8 cellular contexts compared by ENCODE assay signal in the genomic region with DNA sequence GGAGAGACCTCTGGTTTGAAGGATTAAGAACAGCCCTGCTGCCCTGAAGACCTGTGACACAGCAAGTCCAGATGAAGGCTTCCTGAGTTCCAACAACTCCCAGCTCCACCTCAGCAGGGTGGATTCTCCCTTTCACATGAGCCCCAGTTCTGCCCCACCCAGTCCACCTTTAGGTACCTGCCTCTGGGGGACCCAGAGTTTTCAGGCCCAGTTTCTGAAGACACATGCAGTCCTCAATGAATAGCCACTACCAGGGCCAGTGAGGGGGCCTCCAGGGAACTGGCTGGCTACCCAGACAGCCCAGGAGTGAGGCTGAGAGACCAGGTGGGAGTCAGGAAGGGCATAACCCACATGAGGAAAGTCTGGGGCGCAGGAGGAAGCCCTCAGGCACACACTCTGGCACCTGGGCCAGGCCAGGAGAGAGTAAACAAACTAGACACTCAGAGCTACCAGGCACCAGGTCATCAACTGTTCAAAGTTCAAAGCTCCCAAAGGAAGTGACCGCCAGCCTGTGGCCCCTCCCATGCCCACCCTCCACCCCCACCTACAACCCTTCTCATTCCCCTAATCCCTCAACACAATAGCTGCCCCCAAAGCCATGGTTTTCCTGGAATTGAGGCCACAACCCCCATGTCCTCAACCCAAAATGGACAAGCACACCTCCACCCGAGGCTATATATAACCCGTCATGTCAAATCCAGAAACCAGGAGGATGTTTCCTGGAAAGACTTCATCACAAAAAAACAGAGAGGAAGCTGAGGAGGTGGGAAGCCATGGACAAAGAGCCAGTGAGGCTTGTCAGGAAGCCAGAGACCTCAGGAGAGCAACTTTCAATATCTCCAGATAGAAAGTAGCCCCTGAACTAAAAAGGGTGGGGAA. TPM values are rescaled to one million over a fixed set of nuclear protein-coding genes. Genes with fewer than 3 reads are reported as not detected.
A peak's percentile ranks its signal among the peaks of the same experiment; 100 is the strongest.
DNase-seq lines count a peak whose midpoint lies in the region; ATAC-seq and TF ChIP-seq lines count a peak whose summit lies in the region.

No MANE protein-coding gene starts in this region.

- H3K27ac ChIP-seq in trophoblast cell (ENCODE audit: low read depth, low read length), result peak overlapping the region; percentile 23
- H3K27ac ChIP-seq in Karpas-422 (ENCODE audit: low read length), result no peak overlapping the region

- no peak overlapping the region for H3K23ac ChIP-seq in trophoblast cell (ENCODE audit: low read length)

- H3K27me3 ChIP-seq in trophoblast cell (ENCODE audit: insufficient read depth, low read length) (no peaks in the 10 kb centered on the region), Karpas-422 (ENCODE audit: low read length) (no peaks in the 10 kb centered on the region)

- no peak for TF ChIP-seq CTCF in fibroblast of the aortic adventitia (IDR thresholded peaks at IDR 0.05; ENCODE audit: insufficient read depth, low read length)

- H2AFZ ChIP-seq in trophoblast cell (ENCODE audit: insufficient read depth, low read length, poor library complexity), result no peak overlapping the region
- H2AFZ ChIP-seq in Karpas-422 (ENCODE audit: low read length), result no peak overlapping the region

- no peaks in the 10 kb centered on the region for H4K20me1 ChIP-seq in Karpas-422 (ENCODE audit: insufficient read depth, low read depth, low read length)

- H3K4me1 ChIP-seq in trophoblast cell (ENCODE audit: control insufficient read depth in 1 of 2, insufficient read depth in 2 of 2, low read length in 2 of 2) (peaks cover 22 to 28% of the 10 kb centered on the region in 2 experiments), Karpas-422 (ENCODE audit: low read length) (peaks cover 26% of the 10 kb centered on the region)

- H3K9ac ChIP-seq in trophoblast cell (ENCODE audit: low read length) (no peak overlapping the region), Karpas-422 (ENCODE audit: low read length) (no peak overlapping the region)

- peaks cover 20% of the 10 kb centered on the region for H3K79me1 ChIP-seq in trophoblast cell (ENCODE audit: low read length)

- H4K12ac ChIP-seq in trophoblast cell (ENCODE audit: low read depth, low read length), result no peak overlapping the region

- no peak overlapping the region for H3K4me2 ChIP-seq in trophoblast cell (ENCODE audit: low read length)
- no peak overlapping the region for H3K4me2 ChIP-seq in Karpas-422 (ENCODE audit: low read depth, low read length, poor library complexity, severe bottlenecking)

- ATAC-seq in GM18517 (IDR thresholded peaks at IDR 0.05; ENCODE audit: unreplicated experiment), result no peak

- peak overlapping the region; percentile 50 for H2BK120ac ChIP-seq in trophoblast cell (ENCODE audit: insufficient read depth, low read length, poor library complexity)

- no peak overlapping the region for H4K8ac ChIP-seq in trophoblast cell (ENCODE audit: low read depth, low read length)

- H3K14ac ChIP-seq in trophoblast cell (ENCODE audit: low read length), result peak overlapping the region; percentile 19

- no CpG with 5 or more reads among the region's 4 CpGs for WGBS in trophoblast cell (ENCODE audit: extremely low coverage, insufficient coverage, insufficient read length)

- H3K79me2 ChIP-seq in trophoblast cell (ENCODE audit: control insufficient read depth, insufficient read depth, low read length, poor library complexity), result peaks cover 10% of the 10 kb centered on the region
- H3K79me2 ChIP-seq in Karpas-422 (ENCODE audit: low read length), result no peaks in the 10 kb centered on the region

- H3K4me3 ChIP-seq in fibroblast of the aortic adventitia (ENCODE audit: low read depth, low read length) (peak overlapping the region; percentile 69), trophoblast cell (ENCODE audit: low read depth, low read length) (no peak overlapping the region), Karpas-422 (ENCODE audit: low read length) (no peak overlapping the region)

- no peak overlapping the region for H3K4ac ChIP-seq in trophoblast cell (ENCODE audit: low read depth, low read length)

- peak overlapping the region; percentile 48 for H4K91ac ChIP-seq in trophoblast cell (ENCODE audit: low read depth, low read length)

- H3K9me3 ChIP-seq in trophoblast cell (ENCODE audit: insufficient read depth, low read depth, low read length) (no peaks in the 10 kb centered on the region), Karpas-422 (ENCODE audit: low read length) (no peaks in the 10 kb centered on the region)

- H2AK5ac ChIP-seq in trophoblast cell (ENCODE audit: low read length), result peak overlapping the region; percentile 1

- DNase-seq in DMS153 (lab: John Stamatoyannopoulos, UW) (peak; percentile 37), RPMI8226 (peak; percentile 51), fibroblast of the aortic adventitia (ENCODE audit: low read depth) (no peak), trophoblast cell (no peak), DMS79 treated with DMSO at 0.1 percent for 48 hours (lab: John Stamatoyannopoulos, UW) (no peak), Karpas-422 (no peak), NCI-H2081 (lab: John Stamatoyannopoulos, UW) (no peak)

- H3K18ac ChIP-seq in trophoblast cell (ENCODE audit: low read length), result peak overlapping the region; percentile 38

- H2BK12ac ChIP-seq in trophoblast cell (ENCODE audit: low read length), result peak overlapping the region; percentile 51

- peak overlapping the region; percentile 31 for H2BK5ac ChIP-seq in trophoblast cell (ENCODE audit: low read depth, low read length, poor library complexity)

- H3K9me2 ChIP-seq in Karpas-422 (replicated peaks; ENCODE audit: insufficient read depth, low read length), result no peaks in the 10 kb centered on the region

- H3K36me3 ChIP-seq in trophoblast cell (ENCODE audit: control insufficient read depth in 1 of 2, insufficient read depth in 2 of 2, low read length in 2 of 2) (no peaks in the 10 kb centered on the region), Karpas-422 (ENCODE audit: insufficient read depth, low read length) (no peaks in the 10 kb centered on the region)

RNA-seq across cellular contexts. Expression of a gene that starts 2.1 kb away (rescaled TPM):
- total RNA-seq in fibroblast of the aortic adventitia (ENCODE audit: low replicate concordance), result 78.3 and 82.8 TPM in 2 replicates
- polyA plus RNA-seq in trophoblast cell (2013), result 15.5 and 16.9 TPM in 2 replicates
- 16.4 and 54.6 TPM in 2 replicates for total RNA-seq in Karpas-422 (2014; rRNA removed; shearing (Covaris generic); ENCODE audit: low replicate concordance)

Comparison
In these comparisons a context has a peak if more than half of its experiments do, and no peak if none do; other contexts are left out.
1. DNase-seq: peak in DMS153 (single experiment) and RPMI8226 (single experiment); none in fibroblast of the aortic adventitia (single experiment), trophoblast cell (0 of 2), DMS79 treated with DMSO at 0.1 percent for 48 hours (single experiment), Karpas-422 (single experiment) and NCI-H2081 (0 of 2).